10 cellular contexts compared by ENCODE assay signal in genomic region chr2:149611100-149611820, GRCh38. TPM values are rescaled to one million over a fixed set of nuclear protein-coding genes. Genes with fewer than 3 reads are reported as not detected.
A peak's percentile ranks its signal among the peaks of the same experiment; 100 is the strongest.
DNase-seq lines count a peak whose midpoint lies in the region; ATAC-seq, FAIRE-seq and TF ChIP-seq lines count a peak whose summit lies in the region.
"Had no signal": no experiment of that assay in that cellular context is flagged by ENCODE, and none has a peak within 500 bp of the region (broad histone marks: within the 10 kb centered on the region; RNA-seq: fewer than 3 reads in every experiment).

No MANE protein-coding gene starts in this region.

- H3K4me3 ChIP-seq in HEK293 (ENCODE audit: low read depth, low read length) (no peak overlapping the region), epithelial cell of proximal tubule (ENCODE audit: low read depth, low read length) (no peak overlapping the region), pancreas (no peak overlapping the region)
- H3K4me3 ChIP-seq: right lobe of liver had no signal

- no peak for FAIRE-seq in pancreas (lab: Jason Lieb, UNC)

- ATAC-seq in pancreas, result peak; percentile 82 to 86 (median 85)

- DNase-seq in NCI-H345 treated with DMSO at 0.1 percent for 48 hours (lab: John Stamatoyannopoulos, UW; ENCODE audit: unreplicated experiment), result peak; percentile 17
- no peak for DNase-seq in epithelial cell of proximal tubule (ENCODE audit: low read depth)
- peak in 3 of 6 donors; percentile 21 to 43 (median 43) for DNase-seq in pancreas
- no peak for DNase-seq in HuH-7 (ENCODE audit: low spot score)
- no peak for DNase-seq in NCI-H2081 treated with DMSO at 0.1 percent for 48 hours (lab: John Stamatoyannopoulos, UW)
- DNase-seq in ecto neural progenitor cell (ENCODE audit: low spot score), result no peak
- DNase-seq: amygdala, right lobe of liver, T-helper 1 cell had no signal

- CTCF ChIA-PET in HEK293 (lab: Yijun Ruan, JAX), result interaction anchor here (0.7 kb wide), 1 partner anchor 91 kb away, joined by 3 read pairs; no protein-coding TSS in a partner anchor

- POLR2A ChIA-PET in HEK293 (lab: Yijun Ruan, JAX), result no interaction called here

- H3K36me3 ChIP-seq in HEK293 (ENCODE audit: control insufficient read depth in 2 of 2, insufficient read depth in 1 of 2, low read length in 2 of 2), result no peaks in the 10 kb centered on the region
- H3K36me3 ChIP-seq in pancreas, result no peaks in the 10 kb centered on the region
- H3K36me3 ChIP-seq: right lobe of liver had no signal

- no peak overlapping the region for H3K27ac ChIP-seq in HEK293 (ENCODE audit: extremely low read depth, low read depth, low read length)
- H3K27ac ChIP-seq in pancreas, result peak overlapping the region in 1 of 4 donors; percentile 2
- H3K27ac ChIP-seq: right lobe of liver had no signal

- intact Hi-C loops in pancreas (cut with DNase I), result no loop called here

- peak; percentile 34; the same call in 1 of the 2 replicates for TF ChIP-seq CTCF in HEK293 (tag by site-specific recombination; IDR thresholded peaks at IDR 0.05)
- TF ChIP-seq CTCF in epithelial cell of proximal tubule (conservative IDR thresholded peaks at IDR 0.05; ENCODE audit: low read depth, low read length), result peak; percentile 46
- TF ChIP-seq CTCF in pancreas (IDR thresholded peaks at IDR 0.05), result no peak

- H3K9me3 ChIP-seq in HEK293 (ENCODE audit: control insufficient read depth, insufficient read depth, low read depth, low read length) (no peaks in the 10 kb centered on the region), pancreas (no peaks in the 10 kb centered on the region)
- H3K9me3 ChIP-seq: right lobe of liver had no signal

- 30 to 41% methylated on average over 7 of the region's 7 CpGs for WGBS in pancreas, 2 donors

- H3K4me1 ChIP-seq in HEK293 (ENCODE audit: control insufficient read depth, insufficient read depth, low read length) (no peaks in the 10 kb centered on the region), pancreas (peaks cover 9 to 13% (median 11%) of the 10 kb centered on the region in 3 donors)
- H3K4me1 ChIP-seq: right lobe of liver had no signal

- H3K27me3 ChIP-seq in pancreas, result no peaks in the 10 kb centered on the region
- H3K27me3 ChIP-seq: right lobe of liver had no signal

TF ChIP-seq in HEK293, 187 proteins besides CTCF, POLR2A, EP300 and RAD21:
- TF ChIP-seq ZNF558 (tag by site-specific recombination; IDR thresholded peaks at IDR 0.05), result no peak
- no peak for TF ChIP-seq ZNF311 (tag by site-specific recombination; IDR thresholded peaks at IDR 0.05; ENCODE audit: borderline replicate concordance)
- TF ChIP-seq ZFP3 (tag by site-specific recombination; IDR thresholded peaks at IDR 0.05; ENCODE audit: low read depth), result no peak
- no peak for TF ChIP-seq ZNF133 (tag by site-specific recombination; IDR thresholded peaks at IDR 0.05)
- TF ChIP-seq ZNF223 (tag by site-specific recombination; IDR thresholded peaks at IDR 0.05), result no peak
- TF ChIP-seq ZNF626 (tag by site-specific recombination; IDR thresholded peaks at IDR 0.05), result no peak
- TF ChIP-seq ZNF433 (tag by site-specific recombination; IDR thresholded peaks at IDR 0.05; ENCODE audit: low read depth), result no peak
- TF ChIP-seq AEBP2 (tag by site-specific recombination; IDR thresholded peaks at IDR 0.05; ENCODE audit: borderline replicate concordance), result no peak
- no peak for TF ChIP-seq PBX3 (CRISPR knock-in tag; IDR thresholded peaks at IDR 0.05)
- TF ChIP-seq ZNF157 (tag by site-specific recombination; IDR thresholded peaks at IDR 0.05), result no peak
- no peak for TF ChIP-seq ZNF510 (tag by site-specific recombination; IDR thresholded peaks at IDR 0.05; ENCODE audit: insufficient replicate concordance)
- no peak for TF ChIP-seq ZNF560 (tag by site-specific recombination; IDR thresholded peaks at IDR 0.05; ENCODE audit: borderline replicate concordance)
- TF ChIP-seq ZNF791 (tag by site-specific recombination; IDR thresholded peaks at IDR 0.05), result no peak

RNA-seq across cellular contexts. Expression of gene MMADHC, which starts 23.7 kb away (rescaled TPM):
- total RNA-seq in epithelial cell of proximal tubule, result 132 and 162 TPM in 2 replicates
- 10 to 100 TPM; 44.5 to 68.0 (median 57.6) TPM for total RNA-seq in pancreas
- 10 to 100 TPM; 20.1 to 49.1 TPM for polyA plus RNA-seq in pancreas

Comparison
In these comparisons a context has a peak if more than half of its experiments do, and no peak if none do; other contexts are left out.
1. CTCF ChIP-seq: peak in HEK293 (single experiment) and epithelial cell of proximal tubule (single experiment); none in pancreas (0 of 4).